ENCODE assay signal across 3 cellular contexts in the genomic region with DNA sequence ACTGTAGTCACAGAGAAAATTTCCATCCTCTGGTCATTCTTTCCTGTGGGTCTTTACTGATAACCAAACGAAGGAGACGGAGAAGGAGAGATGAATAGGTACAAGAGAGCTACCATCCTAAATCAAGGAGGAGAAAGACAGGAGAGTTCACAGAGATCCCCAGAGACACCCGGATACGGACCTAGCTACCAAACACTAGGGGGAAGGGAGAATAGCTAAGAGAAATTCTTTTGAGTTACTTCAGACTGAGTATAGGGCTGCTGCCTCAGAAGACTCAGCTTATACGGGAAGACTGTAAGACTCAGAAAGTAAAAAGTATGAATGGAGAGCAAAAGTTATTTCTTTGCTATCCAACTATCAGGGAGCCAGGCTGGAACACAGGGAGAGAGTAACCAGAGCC.
TF ChIP-seq lines count a peak whose summit lies in the region.

No MANE protein-coding gene starts in this region.

TF ChIP-seq in GM23338, 12 proteins besides CTCF, POLR2A, EP300 and RAD21:
- TF ChIP-seq ZNF331 (CRISPR knock-in tag; IDR thresholded peaks at IDR 0.05; ENCODE audit: low read depth): no peak
- TF ChIP-seq CREB1 (CRISPR knock-in tag; IDR thresholded peaks at IDR 0.05; ENCODE audit: low read depth): no peak
- no peak for TF ChIP-seq NANOG (IDR thresholded peaks at IDR 0.05; ENCODE audit: borderline replicate concordance)
- TF ChIP-seq, protein P1, sequence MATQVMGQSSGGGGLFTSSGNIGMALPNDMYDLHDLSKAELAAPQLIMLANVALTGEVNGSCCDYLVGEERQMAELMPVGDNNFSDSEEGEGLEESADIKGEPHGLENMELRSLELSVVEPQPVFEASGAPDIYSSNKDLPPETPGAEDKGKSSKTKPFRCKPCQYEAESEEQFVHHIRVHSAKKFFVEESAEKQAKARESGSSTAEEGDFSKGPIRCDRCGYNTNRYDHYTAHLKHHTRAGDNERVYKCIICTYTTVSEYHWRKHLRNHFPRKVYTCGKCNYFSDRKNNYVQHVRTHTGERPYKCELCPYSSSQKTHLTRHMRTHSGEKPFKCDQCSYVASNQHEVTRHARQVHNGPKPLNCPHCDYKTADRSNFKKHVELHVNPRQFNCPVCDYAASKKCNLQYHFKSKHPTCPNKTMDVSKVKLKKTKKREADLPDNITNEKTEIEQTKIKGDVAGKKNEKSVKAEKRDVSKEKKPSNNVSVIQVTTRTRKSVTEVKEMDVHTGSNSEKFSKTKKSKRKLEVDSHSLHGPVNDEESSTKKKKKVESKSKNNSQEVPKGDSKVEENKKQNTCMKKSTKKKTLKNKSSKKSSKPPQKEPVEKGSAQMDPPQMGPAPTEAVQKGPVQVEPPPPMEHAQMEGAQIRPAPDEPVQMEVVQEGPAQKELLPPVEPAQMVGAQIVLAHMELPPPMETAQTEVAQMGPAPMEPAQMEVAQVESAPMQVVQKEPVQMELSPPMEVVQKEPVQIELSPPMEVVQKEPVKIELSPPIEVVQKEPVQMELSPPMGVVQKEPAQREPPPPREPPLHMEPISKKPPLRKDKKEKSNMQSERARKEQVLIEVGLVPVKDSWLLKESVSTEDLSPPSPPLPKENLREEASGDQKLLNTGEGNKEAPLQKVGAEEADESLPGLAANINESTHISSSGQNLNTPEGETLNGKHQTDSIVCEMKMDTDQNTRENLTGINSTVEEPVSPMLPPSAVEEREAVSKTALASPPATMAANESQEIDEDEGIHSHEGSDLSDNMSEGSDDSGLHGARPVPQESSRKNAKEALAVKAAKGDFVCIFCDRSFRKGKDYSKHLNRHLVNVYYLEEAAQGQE (IDR thresholded peaks at IDR 0.05; ENCODE audit: unreplicated experiment): no peak
- TF ChIP-seq EZH2phosphoT487 (IDR thresholded peaks at IDR 0.05; ENCODE audit: unreplicated experiment): no peak
- TF ChIP-seq POLR2AphosphoS5 (IDR thresholded peaks at IDR 0.05; ENCODE audit: low read depth): no peak

TF ChIP-seq in H1, 55 proteins besides CTCF, POLR2A, EP300 and RAD21:
- no peak for TF ChIP-seq KDM4A (IDR thresholded peaks at IDR 0.05; ENCODE audit: low read depth, low read length, severe bottlenecking)
- TF ChIP-seq TCF12 (IDR thresholded peaks at IDR 0.05; ENCODE audit: low read depth, low read length): no peak
- TF ChIP-seq, protein P2, sequence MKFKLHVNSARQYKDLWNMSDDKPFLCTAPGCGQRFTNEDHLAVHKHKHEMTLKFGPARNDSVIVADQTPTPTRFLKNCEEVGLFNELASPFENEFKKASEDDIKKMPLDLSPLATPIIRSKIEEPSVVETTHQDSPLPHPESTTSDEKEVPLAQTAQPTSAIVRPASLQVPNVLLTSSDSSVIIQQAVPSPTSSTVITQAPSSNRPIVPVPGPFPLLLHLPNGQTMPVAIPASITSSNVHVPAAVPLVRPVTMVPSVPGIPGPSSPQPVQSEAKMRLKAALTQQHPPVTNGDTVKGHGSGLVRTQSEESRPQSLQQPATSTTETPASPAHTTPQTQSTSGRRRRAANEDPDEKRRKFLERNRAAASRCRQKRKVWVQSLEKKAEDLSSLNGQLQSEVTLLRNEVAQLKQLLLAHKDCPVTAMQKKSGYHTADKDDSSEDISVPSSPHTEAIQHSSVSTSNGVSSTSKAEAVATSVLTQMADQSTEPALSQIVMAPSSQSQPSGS (IDR thresholded peaks at IDR 0.05; ENCODE audit: low read length): no peak
- no peak for TF ChIP-seq YY1 (IDR thresholded peaks at IDR 0.05; ENCODE audit: low read depth, low read length)
- TF ChIP-seq SP1 (IDR thresholded peaks at IDR 0.05; ENCODE audit: low read depth, low read length): no peak
- TF ChIP-seq HDAC2 (IDR thresholded peaks at IDR 0.05; ENCODE audit: borderline replicate concordance in 1 of 2, low read depth in 2 of 2, low read length in 2 of 2): no peak
- TF ChIP-seq CHD2 (IDR thresholded peaks at IDR 0.05; ENCODE audit: low read length): no peak
- TF ChIP-seq CBX8 (IDR thresholded peaks at IDR 0.05; ENCODE audit: borderline replicate concordance, low read depth, low read length): no peak
- TF ChIP-seq EGR1 (IDR thresholded peaks at IDR 0.05; ENCODE audit: borderline replicate concordance, low read depth, low read length): no peak
- no peak for TF ChIP-seq GTF2F1 (IDR thresholded peaks at IDR 0.05; ENCODE audit: borderline replicate concordance, low read depth, low read length)
- no peak for TF ChIP-seq SP2 (IDR thresholded peaks at IDR 0.05; ENCODE audit: low read length)
- TF ChIP-seq RXRA (IDR thresholded peaks at IDR 0.05; ENCODE audit: insufficient read depth, low read depth, low read length): no peak
TF ChIP-seq in H1: peak in this region for 0.

TF ChIP-seq in SK-N-SH, 30 proteins besides CTCF, POLR2A, EP300 and RAD21:
- TF ChIP-seq TEAD4 (IDR thresholded peaks at IDR 0.05; ENCODE audit: borderline replicate concordance, insufficient read depth) (no peak), SIN3A (IDR thresholded peaks at IDR 0.05; ENCODE audit: borderline replicate concordance, low read depth, low read length) (no peak), MEF2A (IDR thresholded peaks at IDR 0.05; ENCODE audit: borderline replicate concordance, low read depth) (no peak), RFX5 (IDR thresholded peaks at IDR 0.05; ENCODE audit: low read length) (no peak)
- TF ChIP-seq, protein P3, sequence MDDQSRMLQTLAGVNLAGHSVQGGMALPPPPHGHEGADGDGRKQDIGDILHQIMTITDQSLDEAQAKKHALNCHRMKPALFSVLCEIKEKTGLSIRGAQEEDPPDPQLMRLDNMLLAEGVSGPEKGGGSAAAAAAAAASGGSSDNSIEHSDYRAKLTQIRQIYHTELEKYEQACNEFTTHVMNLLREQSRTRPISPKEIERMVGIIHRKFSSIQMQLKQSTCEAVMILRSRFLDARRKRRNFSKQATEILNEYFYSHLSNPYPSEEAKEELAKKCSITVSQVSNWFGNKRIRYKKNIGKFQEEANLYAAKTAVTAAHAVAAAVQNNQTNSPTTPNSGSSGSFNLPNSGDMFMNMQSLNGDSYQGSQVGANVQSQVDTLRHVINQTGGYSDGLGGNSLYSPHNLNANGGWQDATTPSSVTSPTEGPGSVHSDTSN (IDR thresholded peaks at IDR 0.05): no peak
